8 cellular contexts compared by ENCODE assay signal in genomic region chr15:40054056-40054745, GRCh38.
DNase-seq lines count a peak whose midpoint lies in the region; ATAC-seq lines count a peak whose summit lies in the region.

No MANE protein-coding gene starts in this region.

- DNase-seq in islet precursor cell (peak; percentile 49), HuH-7 (ENCODE audit: low spot score) (no peak), HUDEP-2 (lab: John Stamatoyannopoulos, UW; ENCODE audit: unreplicated experiment in 76 of 76) (no peak), SHP77 (lab: John Stamatoyannopoulos, UW) (no peak)
- DNase-seq in effector CD4-positive, alpha-beta T cell = no peak

- ATAC-seq in GM18499 (IDR thresholded peaks at IDR 0.05; ENCODE audit: insufficient read depth, unreplicated experiment) (peak; percentile 44), GM21423 (IDR thresholded peaks at IDR 0.05; ENCODE audit: unreplicated experiment) (peak; percentile 36), HG03521 (IDR thresholded peaks at IDR 0.05; ENCODE audit: unreplicated experiment) (peak; percentile 30)
